In genomic region chr11:76443254-76443935, GRCh38 we compare ENCODE assay signal across 8 cellular contexts. TPM values are rescaled to one million over a fixed set of nuclear protein-coding genes. Genes with fewer than 3 reads are reported as not detected.
A peak's percentile ranks its signal among the peaks of the same experiment; 100 is the strongest.
DNase-seq lines count a peak whose midpoint lies in the region; ATAC-seq and TF ChIP-seq lines count a peak whose summit lies in the region.

No MANE protein-coding gene starts in this region.

- intact Hi-C loops in activated T-helper 1 cell treated with anti-CD3 and anti-CD28 coated beads, Interleukin-12 subunit alpha, Interleukin-12 subunit beta, Interleukin-2, Interleukin-4 antibody, amounts not matched to agents 30 ng/mL and 10 ng/mL and 1 ng/mL, durations not matched to agents 14 hours and 24 hours and 36 hours (cut with micrococcal nuclease) = loop anchor here (5.0 to 10.0 kb wide), 4 partner anchors 241 to 1201 kb away; partner anchors contain the start of genes CAPN5 and TPBGL

- H3K27ac Mint-ChIP-seq in activated naive CD4-positive, alpha-beta T cell treated with anti-CD3 and anti-CD28 coated beads, Interleukin-2, amount 10 ng/mL, durations not matched to agents 7 days and 5 days = peak overlapping the region; percentile 93
- H3K27ac Mint-ChIP-seq in activated T-helper 1 cell treated with anti-CD3 and anti-CD28 coated beads, Interleukin-12 subunit alpha, Interleukin-12 subunit beta, Interleukin-2, Interleukin-4 antibody, amounts not matched to agents 30 ng/mL and 10 ng/mL and 1 ng/mL, durations not matched to agents 14 hours and 24 hours and 36 hours = peak overlapping the region; percentile 96

- H3K9me3 ChIP-seq in suprapubic skin = no peaks in the 10 kb centered on the region

- ATAC-seq in HG02763 (IDR thresholded peaks at IDR 0.05; ENCODE audit: unreplicated experiment) = no peak
- no peak for ATAC-seq in GM18907 (IDR thresholded peaks at IDR 0.05; ENCODE audit: unreplicated experiment)

- peaks cover 36% of the 10 kb centered on the region for H3K4me1 Mint-ChIP-seq in activated naive CD4-positive, alpha-beta T cell treated with anti-CD3 and anti-CD28 coated beads, Interleukin-2, amount 10 ng/mL, durations not matched to agents 7 days and 5 days
- peaks cover 36% of the 10 kb centered on the region for H3K4me1 Mint-ChIP-seq in activated T-helper 1 cell treated with anti-CD3 and anti-CD28 coated beads, Interleukin-12 subunit alpha, Interleukin-12 subunit beta, Interleukin-2, Interleukin-4 antibody, amounts not matched to agents 30 ng/mL and 10 ng/mL and 1 ng/mL, durations not matched to agents 14 hours and 24 hours and 36 hours (ENCODE audit: low read depth)

- no peaks in the 10 kb centered on the region for H3K9me3 Mint-ChIP-seq in activated naive CD4-positive, alpha-beta T cell treated with anti-CD3 and anti-CD28 coated beads, Interleukin-2, amount 10 ng/mL, durations not matched to agents 7 days and 5 days
- no peaks in the 10 kb centered on the region for H3K9me3 Mint-ChIP-seq in activated T-helper 1 cell treated with anti-CD3 and anti-CD28 coated beads, Interleukin-12 subunit alpha, Interleukin-12 subunit beta, Interleukin-2, Interleukin-4 antibody, amounts not matched to agents 30 ng/mL and 10 ng/mL and 1 ng/mL, durations not matched to agents 14 hours and 24 hours and 36 hours

- H3K27ac ChIP-seq in suprapubic skin = no peak overlapping the region

- TF ChIP-seq POLR2A in suprapubic skin (IDR thresholded peaks at IDR 0.05) = no peak

- H3K4me3 ChIP-seq in suprapubic skin = peak overlapping the region; percentile 95

- no peaks in the 10 kb centered on the region for H3K27me3 Mint-ChIP-seq in activated naive CD4-positive, alpha-beta T cell treated with anti-CD3 and anti-CD28 coated beads, Interleukin-2, amount 10 ng/mL, durations not matched to agents 7 days and 5 days
- no peaks in the 10 kb centered on the region for H3K27me3 Mint-ChIP-seq in activated T-helper 1 cell treated with anti-CD3 and anti-CD28 coated beads, Interleukin-12 subunit alpha, Interleukin-12 subunit beta, Interleukin-2, Interleukin-4 antibody, amounts not matched to agents 30 ng/mL and 10 ng/mL and 1 ng/mL, durations not matched to agents 14 hours and 24 hours and 36 hours (ENCODE audit: insufficient read depth)

- no peak for TF ChIP-seq EP300 in suprapubic skin (IDR thresholded peaks at IDR 0.05)

- H3K36me3 ChIP-seq in suprapubic skin = peaks cover 4% of the 10 kb centered on the region

- H3K27me3 ChIP-seq in suprapubic skin = no peaks in the 10 kb centered on the region

- H3K36me3 Mint-ChIP-seq in activated naive CD4-positive, alpha-beta T cell treated with anti-CD3 and anti-CD28 coated beads, Interleukin-2, amount 10 ng/mL, durations not matched to agents 7 days and 5 days = peaks cover 26% of the 10 kb centered on the region
- peaks cover 17% of the 10 kb centered on the region for H3K36me3 Mint-ChIP-seq in activated T-helper 1 cell treated with anti-CD3 and anti-CD28 coated beads, Interleukin-12 subunit alpha, Interleukin-12 subunit beta, Interleukin-2, Interleukin-4 antibody, amounts not matched to agents 30 ng/mL and 10 ng/mL and 1 ng/mL, durations not matched to agents 14 hours and 24 hours and 36 hours (ENCODE audit: low read depth)

- WGBS in suprapubic skin = 41% methylated on average over 8 of the region's 8 CpGs

- peaks cover 22% of the 10 kb centered on the region for H3K4me1 ChIP-seq in suprapubic skin

- no peak for TF ChIP-seq CTCF in suprapubic skin (IDR thresholded peaks at IDR 0.05)

- DNase-seq in activated naive CD4-positive, alpha-beta T cell treated with anti-CD3 and anti-CD28 coated beads, Interleukin-2, amount 10 ng/mL, durations not matched to agents 7 days and 5 days = no peak
- no peak for DNase-seq in activated naive CD4-positive, alpha-beta T cell treated with Interleukin-2 at 50 U/mL for 16 hours
- DNase-seq in activated T-helper 1 cell treated with anti-CD3 and anti-CD28 coated beads, Interleukin-12 subunit alpha, Interleukin-12 subunit beta, Interleukin-2, Interleukin-4 antibody, amounts not matched to agents 30 ng/mL and 10 ng/mL and 1 ng/mL, durations not matched to agents 14 hours and 24 hours and 36 hours (ENCODE audit: low spot score) = no peak
- DNase-seq in iris pigment epithelial cell (ENCODE audit: low read depth) (peak; percentile 66), suprapubic skin (ENCODE audit: low spot score in 2 of 2) (no peak), SHP77 (lab: John Stamatoyannopoulos, UW) (no peak)

- CTCF ChIA-PET in activated naive CD4-positive, alpha-beta T cell treated with anti-CD3 and anti-CD28 coated beads, Interleukin-2, amount 10 ng/mL, durations not matched to agents 7 days and 5 days (lab: Charles Lee) = no interaction called here

- peak overlapping the region; percentile 97 for H3K4me3 Mint-ChIP-seq in activated naive CD4-positive, alpha-beta T cell treated with anti-CD3 and anti-CD28 coated beads, Interleukin-2, amount 10 ng/mL, durations not matched to agents 7 days and 5 days
- peak overlapping the region; percentile 98 for H3K4me3 Mint-ChIP-seq in activated T-helper 1 cell treated with anti-CD3 and anti-CD28 coated beads, Interleukin-12 subunit alpha, Interleukin-12 subunit beta, Interleukin-2, Interleukin-4 antibody, amounts not matched to agents 30 ng/mL and 10 ng/mL and 1 ng/mL, durations not matched to agents 14 hours and 24 hours and 36 hours

RNA-seq across cellular contexts. Expression of gene EMSY, which starts 1.4 kb away (rescaled TPM):
- 30.4 and 34.8 TPM in 2 replicates for total RNA-seq in activated T-helper 1 cell treated with anti-CD3 and anti-CD28 coated beads, Interleukin-12 subunit alpha, Interleukin-12 subunit beta, Interleukin-2, Interleukin-4 antibody, amounts not matched to agents 30 ng/mL and 10 ng/mL and 1 ng/mL, durations not matched to agents 14 hours and 24 hours and 36 hours
- total RNA-seq in suprapubic skin = 10 to 100 TPM; 32.2 to 36.8 (median 33.2) TPM
